In the genomic region with DNA sequence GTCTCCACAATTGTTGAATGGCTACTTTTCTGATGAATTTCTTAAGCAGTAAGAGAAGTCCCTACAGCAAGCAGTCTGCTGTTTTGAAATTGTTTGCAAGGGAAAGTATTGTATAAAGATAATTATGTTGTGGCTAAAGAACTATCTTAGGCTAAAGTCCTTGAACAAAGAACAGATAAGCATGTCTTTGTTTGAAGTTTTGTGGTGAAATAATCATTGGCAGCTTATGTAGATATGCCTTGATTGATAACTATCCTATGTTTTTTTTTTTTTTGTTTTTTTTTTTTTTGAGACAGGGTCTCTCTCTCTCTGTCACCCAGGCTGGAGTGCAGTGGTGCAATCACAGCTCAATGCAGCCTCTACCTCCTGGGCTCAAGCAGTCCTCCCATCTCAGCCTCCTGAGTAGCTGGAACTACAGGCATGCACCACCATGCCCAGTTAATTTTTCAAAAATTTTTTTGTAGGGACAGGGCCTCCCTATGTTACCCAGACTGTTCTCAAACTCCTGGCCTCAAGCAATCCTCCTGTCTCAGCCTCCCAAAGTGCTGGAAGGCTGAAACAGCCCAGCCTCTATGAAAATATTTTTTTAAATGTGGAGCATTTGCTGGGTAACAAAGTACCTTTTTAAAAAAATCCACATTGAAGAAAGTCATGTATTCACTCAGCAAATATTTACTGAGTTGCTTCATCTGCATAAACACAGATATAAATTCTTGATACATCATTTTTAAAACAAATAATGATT, we compare ENCODE assay signal across 2 cellular contexts.
TF ChIP-seq lines count a peak whose summit lies in the region.

No MANE protein-coding gene starts in this region.

TF ChIP-seq in GM12878, 131 proteins besides CTCF, POLR2A, EP300 and RAD21:
- no peak for TF ChIP-seq NFXL1 (IDR thresholded peaks at IDR 0.05; ENCODE audit: borderline replicate concordance)
- TF ChIP-seq CEBPB (IDR thresholded peaks at IDR 0.05; ENCODE audit: borderline replicate concordance in 1 of 2, low read depth in 2 of 2, low read length in 2 of 2), result no peak
- no peak for TF ChIP-seq POU2F2 (IDR thresholded peaks at IDR 0.05; ENCODE audit: borderline replicate concordance, low read depth, low read length)
- TF ChIP-seq BCL11A (IDR thresholded peaks at IDR 0.05; ENCODE audit: low read depth, low read length), result no peak
- no peak for TF ChIP-seq CREB1 (IDR thresholded peaks at IDR 0.05; ENCODE audit: low read depth)
TF ChIP-seq in GM12878: peak in this region for 0.

TF ChIP-seq in HepG2, 621 proteins besides CTCF, POLR2A, EP300 and RAD21 (continues in another document):
- TF ChIP-seq FOXP1 (IDR thresholded peaks at IDR 0.05) (no peak), FOXP1 (CRISPR knock-in tag; IDR thresholded peaks at IDR 0.05) (0 out of 2 replicates have a peak, but pooled peaks have one; percentile 18), ZMYM2 (CRISPR knock-in tag; IDR thresholded peaks at IDR 0.05) (0 out of 2 replicates have a peak, but pooled peaks have one; percentile 56), ZEB1 (IDR thresholded peaks at IDR 0.05; ENCODE audit: insufficient replicate concordance, low read depth) (no peak), SALL1 (CRISPR knock-in tag; IDR thresholded peaks at IDR 0.05) (peak; percentile 60), NCOA1 (CRISPR knock-in tag; IDR thresholded peaks at IDR 0.05) (no peak), SMAD9 (CRISPR knock-in tag; IDR thresholded peaks at IDR 0.05) (no peak), POGZ (CRISPR knock-in tag; IDR thresholded peaks at IDR 0.05) (peak; percentile 71), MLLT10 (CRISPR knock-in tag; IDR thresholded peaks at IDR 0.05) (no peak), ZNF567 (CRISPR knock-in tag; IDR thresholded peaks at IDR 0.05; ENCODE audit: borderline replicate concordance) (no peak), ZNF44 (CRISPR knock-in tag; IDR thresholded peaks at IDR 0.05) (no peak), EED (CRISPR knock-in tag; IDR thresholded peaks at IDR 0.05) (no peak), NR1H2 (CRISPR knock-in tag; IDR thresholded peaks at IDR 0.05; ENCODE audit: borderline replicate concordance, low read depth) (no peak), ZMYM4 (CRISPR knock-in tag; IDR thresholded peaks at IDR 0.05) (peak; percentile 37; the same call in 1 of the 2 replicates), ZNF367 (CRISPR knock-in tag; IDR thresholded peaks at IDR 0.05; ENCODE audit: borderline replicate concordance) (no peak), ZFP37 (CRISPR knock-in tag; IDR thresholded peaks at IDR 0.05; ENCODE audit: borderline replicate concordance) (no peak), CHD4 (IDR thresholded peaks at IDR 0.05; ENCODE audit: borderline replicate concordance, low read length) (peak; percentile 63; the same call in 1 of the 2 replicates), SATB2 (CRISPR knock-in tag; IDR thresholded peaks at IDR 0.05) (no peak), ZNF431 (CRISPR knock-in tag; IDR thresholded peaks at IDR 0.05; ENCODE audit: borderline replicate concordance, low read depth) (no peak), ZNF543 (CRISPR knock-in tag; IDR thresholded peaks at IDR 0.05) (0 out of 2 replicates have a peak, but pooled peaks have one; percentile 8), HDAC2 (CRISPR knock-in tag; IDR thresholded peaks at IDR 0.05) (0 out of 2 replicates have a peak, but pooled peaks have one; percentile 24), KLF9 (CRISPR knock-in tag; IDR thresholded peaks at IDR 0.05; ENCODE audit: low read depth) (no peak), ELF4 (CRISPR knock-in tag; IDR thresholded peaks at IDR 0.05; ENCODE audit: borderline replicate concordance) (0 out of 2 replicates have a peak, but pooled peaks have one; percentile 43), ZNF83 (CRISPR knock-in tag; IDR thresholded peaks at IDR 0.05; ENCODE audit: borderline replicate concordance) (no peak), ZNF547 (CRISPR knock-in tag; IDR thresholded peaks at IDR 0.05) (no peak), MED13 (CRISPR knock-in tag; IDR thresholded peaks at IDR 0.05) (no peak), SIN3B (IDR thresholded peaks at IDR 0.05; ENCODE audit: low read length) (no peak), FOXA3 (CRISPR knock-in tag; IDR thresholded peaks at IDR 0.05) (peak; percentile 36; the same call in 1 of the 2 replicates), GLI4 (CRISPR knock-in tag; IDR thresholded peaks at IDR 0.05; ENCODE audit: borderline replicate concordance) (no peak), ZNF3 (CRISPR knock-in tag; IDR thresholded peaks at IDR 0.05) (peak; percentile 93), ELF3 (CRISPR knock-in tag; IDR thresholded peaks at IDR 0.05) (no peak), ZNF883 (CRISPR knock-in tag; IDR thresholded peaks at IDR 0.05; ENCODE audit: not compliant biosample characterization) (no peak), ZMYM3 (CRISPR knock-in tag; IDR thresholded peaks at IDR 0.05) (peak; percentile 96), ZNF235 (CRISPR knock-in tag; IDR thresholded peaks at IDR 0.05; ENCODE audit: borderline replicate concordance) (no peak), CEBPG (CRISPR knock-in tag; IDR thresholded peaks at IDR 0.05) (peak; percentile 42), SOX13 (IDR thresholded peaks at IDR 0.05) (no peak), SOX13 (CRISPR knock-in tag; conservative IDR thresholded peaks at IDR 0.05 in 1 of 2, IDR thresholded peaks at IDR 0.05 in 1 of 2) (peak in 1 of 2 experiments; percentile 58; a peak in 1 of 4 replicates)
- TF ChIP-seq, protein P1, sequence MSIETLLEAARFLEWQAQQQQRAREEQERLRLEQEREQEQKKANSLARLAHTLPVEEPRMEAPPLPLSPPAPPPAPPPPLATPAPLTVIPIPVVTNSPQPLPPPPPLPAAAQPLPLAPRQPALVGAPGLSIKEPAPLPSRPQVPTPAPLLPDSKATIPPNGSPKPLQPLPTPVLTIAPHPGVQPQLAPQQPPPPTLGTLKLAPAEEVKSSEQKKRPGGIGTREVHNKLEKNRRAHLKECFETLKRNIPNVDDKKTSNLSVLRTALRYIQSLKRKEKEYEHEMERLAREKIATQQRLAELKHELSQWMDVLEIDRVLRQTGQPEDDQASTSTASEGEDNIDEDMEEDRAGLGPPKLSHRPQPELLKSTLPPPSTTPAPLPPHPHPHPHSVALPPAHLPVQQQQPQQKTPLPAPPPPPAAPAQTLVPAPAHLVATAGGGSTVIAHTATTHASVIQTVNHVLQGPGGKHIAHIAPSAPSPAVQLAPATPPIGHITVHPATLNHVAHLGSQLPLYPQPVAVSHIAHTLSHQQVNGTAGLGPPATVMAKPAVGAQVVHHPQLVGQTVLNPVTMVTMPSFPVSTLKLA (IDR thresholded peaks at IDR 0.05), result no peak
- TF ChIP-seq, protein P2, sequence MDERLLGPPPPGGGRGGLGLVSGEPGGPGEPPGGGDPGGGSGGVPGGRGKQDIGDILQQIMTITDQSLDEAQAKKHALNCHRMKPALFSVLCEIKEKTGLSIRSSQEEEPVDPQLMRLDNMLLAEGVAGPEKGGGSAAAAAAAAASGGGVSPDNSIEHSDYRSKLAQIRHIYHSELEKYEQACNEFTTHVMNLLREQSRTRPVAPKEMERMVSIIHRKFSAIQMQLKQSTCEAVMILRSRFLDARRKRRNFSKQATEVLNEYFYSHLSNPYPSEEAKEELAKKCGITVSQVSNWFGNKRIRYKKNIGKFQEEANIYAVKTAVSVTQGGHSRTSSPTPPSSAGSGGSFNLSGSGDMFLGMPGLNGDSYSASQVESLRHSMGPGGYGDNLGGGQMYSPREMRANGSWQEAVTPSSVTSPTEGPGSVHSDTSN (CRISPR knock-in tag; IDR thresholded peaks at IDR 0.05), result no peak
- TF ChIP-seq, protein P3, sequence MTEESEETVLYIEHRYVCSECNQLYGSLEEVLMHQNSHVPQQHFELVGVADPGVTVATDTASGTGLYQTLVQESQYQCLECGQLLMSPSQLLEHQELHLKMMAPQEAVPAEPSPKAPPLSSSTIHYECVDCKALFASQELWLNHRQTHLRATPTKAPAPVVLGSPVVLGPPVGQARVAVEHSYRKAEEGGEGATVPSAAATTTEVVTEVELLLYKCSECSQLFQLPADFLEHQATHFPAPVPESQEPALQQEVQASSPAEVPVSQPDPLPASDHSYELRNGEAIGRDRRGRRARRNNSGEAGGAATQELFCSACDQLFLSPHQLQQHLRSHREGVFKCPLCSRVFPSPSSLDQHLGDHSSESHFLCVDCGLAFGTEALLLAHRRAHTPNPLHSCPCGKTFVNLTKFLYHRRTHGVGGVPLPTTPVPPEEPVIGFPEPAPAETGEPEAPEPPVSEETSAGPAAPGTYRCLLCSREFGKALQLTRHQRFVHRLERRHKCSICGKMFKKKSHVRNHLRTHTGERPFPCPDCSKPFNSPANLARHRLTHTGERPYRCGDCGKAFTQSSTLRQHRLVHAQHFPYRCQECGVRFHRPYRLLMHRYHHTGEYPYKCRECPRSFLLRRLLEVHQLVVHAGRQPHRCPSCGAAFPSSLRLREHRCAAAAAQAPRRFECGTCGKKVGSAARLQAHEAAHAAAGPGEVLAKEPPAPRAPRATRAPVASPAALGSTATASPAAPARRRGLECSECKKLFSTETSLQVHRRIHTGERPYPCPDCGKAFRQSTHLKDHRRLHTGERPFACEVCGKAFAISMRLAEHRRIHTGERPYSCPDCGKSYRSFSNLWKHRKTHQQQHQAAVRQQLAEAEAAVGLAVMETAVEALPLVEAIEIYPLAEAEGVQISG (CRISPR knock-in tag; IDR thresholded peaks at IDR 0.05), result no peak
- TF ChIP-seq, protein P4, sequence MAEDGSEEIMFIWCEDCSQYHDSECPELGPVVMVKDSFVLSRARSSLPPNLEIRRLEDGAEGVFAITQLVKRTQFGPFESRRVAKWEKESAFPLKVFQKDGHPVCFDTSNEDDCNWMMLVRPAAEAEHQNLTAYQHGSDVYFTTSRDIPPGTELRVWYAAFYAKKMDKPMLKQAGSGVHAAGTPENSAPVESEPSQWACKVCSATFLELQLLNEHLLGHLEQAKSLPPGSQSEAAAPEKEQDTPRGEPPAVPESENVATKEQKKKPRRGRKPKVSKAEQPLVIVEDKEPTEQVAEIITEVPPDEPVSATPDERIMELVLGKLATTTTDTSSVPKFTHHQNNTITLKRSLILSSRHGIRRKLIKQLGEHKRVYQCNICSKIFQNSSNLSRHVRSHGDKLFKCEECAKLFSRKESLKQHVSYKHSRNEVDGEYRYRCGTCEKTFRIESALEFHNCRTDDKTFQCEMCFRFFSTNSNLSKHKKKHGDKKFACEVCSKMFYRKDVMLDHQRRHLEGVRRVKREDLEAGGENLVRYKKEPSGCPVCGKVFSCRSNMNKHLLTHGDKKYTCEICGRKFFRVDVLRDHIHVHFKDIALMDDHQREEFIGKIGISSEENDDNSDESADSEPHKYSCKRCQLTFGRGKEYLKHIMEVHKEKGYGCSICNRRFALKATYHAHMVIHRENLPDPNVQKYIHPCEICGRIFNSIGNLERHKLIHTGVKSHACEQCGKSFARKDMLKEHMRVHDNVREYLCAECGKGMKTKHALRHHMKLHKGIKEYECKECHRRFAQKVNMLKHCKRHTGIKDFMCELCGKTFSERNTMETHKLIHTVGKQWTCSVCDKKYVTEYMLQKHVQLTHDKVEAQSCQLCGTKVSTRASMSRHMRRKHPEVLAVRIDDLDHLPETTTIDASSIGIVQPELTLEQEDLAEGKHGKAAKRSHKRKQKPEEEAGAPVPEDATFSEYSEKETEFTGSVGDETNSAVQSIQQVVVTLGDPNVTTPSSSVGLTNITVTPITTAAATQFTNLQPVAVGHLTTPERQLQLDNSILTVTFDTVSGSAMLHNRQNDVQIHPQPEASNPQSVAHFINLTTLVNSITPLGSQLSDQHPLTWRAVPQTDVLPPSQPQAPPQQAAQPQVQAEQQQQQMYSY (CRISPR knock-in tag; IDR thresholded peaks at IDR 0.05), result no peak
- TF ChIP-seq, protein P5, sequence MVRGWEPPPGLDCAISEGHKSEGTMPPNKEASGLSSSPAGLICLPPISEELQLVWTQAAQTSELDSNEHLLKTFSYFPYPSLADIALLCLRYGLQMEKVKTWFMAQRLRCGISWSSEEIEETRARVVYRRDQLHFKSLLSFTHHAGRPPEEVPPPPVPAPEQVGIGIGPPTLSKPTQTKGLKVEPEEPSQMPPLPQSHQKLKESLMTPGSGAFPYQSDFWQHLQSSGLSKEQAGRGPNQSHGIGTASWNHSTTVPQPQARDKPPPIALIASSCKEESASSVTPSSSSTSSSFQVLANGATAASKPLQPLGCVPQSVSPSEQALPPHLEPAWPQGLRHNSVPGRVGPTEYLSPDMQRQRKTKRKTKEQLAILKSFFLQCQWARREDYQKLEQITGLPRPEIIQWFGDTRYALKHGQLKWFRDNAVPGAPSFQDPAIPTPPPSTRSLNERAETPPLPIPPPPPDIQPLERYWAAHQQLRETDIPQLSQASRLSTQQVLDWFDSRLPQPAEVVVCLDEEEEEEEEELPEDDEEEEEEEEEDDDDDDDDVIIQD (CRISPR knock-in tag; IDR thresholded peaks at IDR 0.05; ENCODE audit: low read depth), result no peak
- TF ChIP-seq, protein P6, sequence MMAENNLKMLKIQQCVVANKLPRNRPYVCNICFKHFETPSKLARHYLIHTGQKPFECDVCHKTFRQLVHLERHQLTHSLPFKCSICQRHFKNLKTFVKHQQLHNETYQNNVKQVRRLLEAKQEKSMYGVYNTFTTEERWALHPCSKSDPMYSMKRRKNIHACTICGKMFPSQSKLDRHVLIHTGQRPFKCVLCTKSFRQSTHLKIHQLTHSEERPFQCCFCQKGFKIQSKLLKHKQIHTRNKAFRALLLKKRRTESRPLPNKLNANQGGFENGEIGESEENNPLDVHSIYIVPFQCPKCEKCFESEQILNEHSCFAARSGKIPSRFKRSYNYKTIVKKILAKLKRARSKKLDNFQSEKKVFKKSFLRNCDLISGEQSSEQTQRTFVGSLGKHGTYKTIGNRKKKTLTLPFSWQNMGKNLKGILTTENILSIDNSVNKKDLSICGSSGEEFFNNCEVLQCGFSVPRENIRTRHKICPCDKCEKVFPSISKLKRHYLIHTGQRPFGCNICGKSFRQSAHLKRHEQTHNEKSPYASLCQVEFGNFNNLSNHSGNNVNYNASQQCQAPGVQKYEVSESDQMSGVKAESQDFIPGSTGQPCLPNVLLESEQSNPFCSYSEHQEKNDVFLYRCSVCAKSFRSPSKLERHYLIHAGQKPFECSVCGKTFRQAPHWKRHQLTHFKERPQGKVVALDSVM (CRISPR knock-in tag; IDR thresholded peaks at IDR 0.05), result peak; percentile 100
- TF ChIP-seq, protein P7, sequence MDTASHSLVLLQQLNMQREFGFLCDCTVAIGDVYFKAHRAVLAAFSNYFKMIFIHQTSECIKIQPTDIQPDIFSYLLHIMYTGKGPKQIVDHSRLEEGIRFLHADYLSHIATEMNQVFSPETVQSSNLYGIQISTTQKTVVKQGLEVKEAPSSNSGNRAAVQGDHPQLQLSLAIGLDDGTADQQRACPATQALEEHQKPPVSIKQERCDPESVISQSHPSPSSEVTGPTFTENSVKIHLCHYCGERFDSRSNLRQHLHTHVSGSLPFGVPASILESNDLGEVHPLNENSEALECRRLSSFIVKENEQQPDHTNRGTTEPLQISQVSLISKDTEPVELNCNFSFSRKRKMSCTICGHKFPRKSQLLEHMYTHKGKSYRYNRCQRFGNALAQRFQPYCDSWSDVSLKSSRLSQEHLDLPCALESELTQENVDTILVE (CRISPR knock-in tag; IDR thresholded peaks at IDR 0.05), result no peak
- TF ChIP-seq, protein P8, sequence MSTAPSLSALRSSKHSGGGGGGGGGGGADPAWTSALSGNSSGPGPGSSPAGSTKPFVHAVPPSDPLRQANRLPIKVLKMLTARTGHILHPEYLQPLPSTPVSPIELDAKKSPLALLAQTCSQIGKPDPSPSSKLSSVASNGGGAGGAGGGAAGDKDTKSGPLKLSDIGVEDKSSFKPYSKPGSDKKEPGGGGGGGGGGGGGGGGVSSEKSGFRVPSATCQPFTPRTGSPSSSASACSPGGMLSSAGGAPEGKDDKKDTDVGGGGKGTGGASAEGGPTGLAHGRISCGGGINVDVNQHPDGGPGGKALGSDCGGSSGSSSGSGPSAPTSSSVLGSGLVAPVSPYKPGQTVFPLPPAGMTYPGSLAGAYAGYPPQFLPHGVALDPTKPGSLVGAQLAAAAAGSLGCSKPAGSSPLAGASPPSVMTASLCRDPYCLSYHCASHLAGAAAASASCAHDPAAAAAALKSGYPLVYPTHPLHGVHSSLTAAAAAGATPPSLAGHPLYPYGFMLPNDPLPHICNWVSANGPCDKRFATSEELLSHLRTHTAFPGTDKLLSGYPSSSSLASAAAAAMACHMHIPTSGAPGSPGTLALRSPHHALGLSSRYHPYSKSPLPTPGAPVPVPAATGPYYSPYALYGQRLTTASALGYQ (CRISPR knock-in tag; IDR thresholded peaks at IDR 0.05), result no peak
